1 cellular context compared by ENCODE assay signal in the genomic region with DNA sequence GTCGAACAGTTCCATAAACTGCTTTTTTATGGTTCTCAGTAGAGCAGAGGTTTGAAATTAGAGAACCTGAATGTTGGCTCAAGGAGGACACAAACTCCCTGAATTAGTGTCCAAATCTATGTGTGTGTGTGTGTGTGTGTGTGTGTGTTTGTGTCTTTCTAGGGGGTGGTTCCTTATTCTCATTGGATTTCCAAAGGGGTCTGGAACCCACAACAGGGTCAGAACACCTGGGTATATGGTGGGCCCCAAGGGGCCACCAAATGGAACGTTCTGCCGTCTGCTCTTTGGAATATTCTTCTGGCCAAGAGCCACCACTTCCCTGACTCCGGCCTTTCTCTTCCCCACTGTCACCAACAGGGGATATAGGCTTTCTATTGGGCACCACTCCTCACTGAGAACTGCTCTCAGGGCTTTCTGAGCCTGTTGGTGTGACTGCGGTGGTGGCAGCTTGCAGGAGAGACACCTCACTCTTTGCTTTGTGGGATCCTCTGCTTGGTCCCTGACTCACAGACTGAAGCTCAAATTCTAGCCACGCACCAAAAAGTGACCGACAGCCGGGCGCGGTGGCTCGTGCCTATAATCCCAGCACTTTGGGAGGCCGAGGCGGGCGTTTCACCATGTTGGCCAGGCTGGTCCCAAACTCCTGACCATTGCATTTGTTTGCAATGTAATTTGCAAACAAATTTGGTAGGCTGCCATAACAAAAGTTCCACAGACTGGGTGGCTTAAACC.
TF ChIP-seq lines count a peak whose summit lies in the region.

No MANE protein-coding gene starts in this region.

TF ChIP-seq in IMR-90, 13 proteins besides CTCF, POLR2A, EP300 and RAD21:
- TF ChIP-seq SMC3 (IDR thresholded peaks at IDR 0.05; ENCODE audit: low read depth, low read length) (no peak), MXI1 (IDR thresholded peaks at IDR 0.05; ENCODE audit: borderline replicate concordance, low read depth, low read length) (no peak), MAZ (IDR thresholded peaks at IDR 0.05; ENCODE audit: borderline replicate concordance, low read depth, low read length) (no peak), FOS (IDR thresholded peaks at IDR 0.05; ENCODE audit: low read depth, low read length) (no peak), USF2 (IDR thresholded peaks at IDR 0.05; ENCODE audit: low read depth, low read length) (no peak), MAFK (IDR thresholded peaks at IDR 0.05; ENCODE audit: low read depth, low read length) (no peak), RCOR1 (IDR thresholded peaks at IDR 0.05; ENCODE audit: insufficient replicate concordance, low read length) (no peak), CHD1 (IDR thresholded peaks at IDR 0.05; ENCODE audit: low read depth, low read length) (no peak), CEBPB (IDR thresholded peaks at IDR 0.05; ENCODE audit: low read depth, low read length) (no peak), RFX5 (IDR thresholded peaks at IDR 0.05; ENCODE audit: low read depth, low read length) (no peak), NFE2L2 (IDR thresholded peaks at IDR 0.05; ENCODE audit: low read depth, low read length) (no peak), BHLHE40 (IDR thresholded peaks at IDR 0.05; ENCODE audit: low read depth, low read length) (no peak)
- TF ChIP-seq, protein P1, sequence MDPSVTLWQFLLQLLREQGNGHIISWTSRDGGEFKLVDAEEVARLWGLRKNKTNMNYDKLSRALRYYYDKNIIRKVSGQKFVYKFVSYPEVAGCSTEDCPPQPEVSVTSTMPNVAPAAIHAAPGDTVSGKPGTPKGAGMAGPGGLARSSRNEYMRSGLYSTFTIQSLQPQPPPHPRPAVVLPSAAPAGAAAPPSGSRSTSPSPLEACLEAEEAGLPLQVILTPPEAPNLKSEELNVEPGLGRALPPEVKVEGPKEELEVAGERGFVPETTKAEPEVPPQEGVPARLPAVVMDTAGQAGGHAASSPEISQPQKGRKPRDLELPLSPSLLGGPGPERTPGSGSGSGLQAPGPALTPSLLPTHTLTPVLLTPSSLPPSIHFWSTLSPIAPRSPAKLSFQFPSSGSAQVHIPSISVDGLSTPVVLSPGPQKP (IDR thresholded peaks at IDR 0.05; ENCODE audit: borderline replicate concordance, low read depth, low read length) = no peak
